In the genomic region with DNA sequence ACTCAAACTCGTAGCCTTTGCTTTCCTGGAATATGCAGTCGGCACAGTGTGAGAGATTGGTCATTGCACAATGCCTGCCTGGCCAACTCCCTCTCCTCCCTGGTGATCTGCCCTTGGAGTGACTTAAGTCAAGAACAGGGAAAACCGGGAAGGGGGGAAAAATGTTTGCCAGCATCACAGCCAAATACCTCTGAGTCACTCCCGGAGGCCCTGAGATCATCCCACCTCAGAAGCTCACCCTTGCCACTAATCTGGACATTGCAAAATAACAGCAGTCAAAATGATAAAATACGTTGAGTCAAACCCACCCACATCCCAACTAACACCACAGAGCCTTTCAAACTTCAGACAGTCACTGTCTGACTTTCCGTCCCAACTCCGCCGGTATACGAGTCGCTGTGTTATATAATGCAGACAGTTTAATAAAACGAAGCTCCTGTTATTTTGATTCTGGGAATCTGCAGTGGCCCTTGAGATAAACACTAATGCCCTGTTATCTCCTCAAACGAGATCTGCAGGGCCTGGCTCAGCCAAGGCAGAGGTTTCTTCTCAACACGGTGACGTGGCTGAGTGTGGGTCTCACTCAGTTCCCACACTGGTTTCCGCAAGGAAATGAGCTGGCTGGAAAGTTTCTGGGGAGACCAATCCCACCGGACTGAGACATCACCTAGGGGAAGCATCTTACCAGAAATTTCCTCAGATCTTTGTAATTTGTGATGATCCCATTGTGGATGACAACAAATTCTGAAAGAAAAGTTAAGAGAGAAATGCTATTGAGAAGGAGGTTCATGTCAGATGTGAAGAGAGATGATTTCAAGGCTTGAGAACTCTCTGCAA, we compare ENCODE assay signal across 2 cellular contexts.
TF ChIP-seq lines count a peak whose summit lies in the region.

No MANE protein-coding gene starts in this region.

TF ChIP-seq in GM23338, 12 proteins besides CTCF, POLR2A, EP300 and RAD21 (continues in another document):
- TF ChIP-seq, protein P1, sequence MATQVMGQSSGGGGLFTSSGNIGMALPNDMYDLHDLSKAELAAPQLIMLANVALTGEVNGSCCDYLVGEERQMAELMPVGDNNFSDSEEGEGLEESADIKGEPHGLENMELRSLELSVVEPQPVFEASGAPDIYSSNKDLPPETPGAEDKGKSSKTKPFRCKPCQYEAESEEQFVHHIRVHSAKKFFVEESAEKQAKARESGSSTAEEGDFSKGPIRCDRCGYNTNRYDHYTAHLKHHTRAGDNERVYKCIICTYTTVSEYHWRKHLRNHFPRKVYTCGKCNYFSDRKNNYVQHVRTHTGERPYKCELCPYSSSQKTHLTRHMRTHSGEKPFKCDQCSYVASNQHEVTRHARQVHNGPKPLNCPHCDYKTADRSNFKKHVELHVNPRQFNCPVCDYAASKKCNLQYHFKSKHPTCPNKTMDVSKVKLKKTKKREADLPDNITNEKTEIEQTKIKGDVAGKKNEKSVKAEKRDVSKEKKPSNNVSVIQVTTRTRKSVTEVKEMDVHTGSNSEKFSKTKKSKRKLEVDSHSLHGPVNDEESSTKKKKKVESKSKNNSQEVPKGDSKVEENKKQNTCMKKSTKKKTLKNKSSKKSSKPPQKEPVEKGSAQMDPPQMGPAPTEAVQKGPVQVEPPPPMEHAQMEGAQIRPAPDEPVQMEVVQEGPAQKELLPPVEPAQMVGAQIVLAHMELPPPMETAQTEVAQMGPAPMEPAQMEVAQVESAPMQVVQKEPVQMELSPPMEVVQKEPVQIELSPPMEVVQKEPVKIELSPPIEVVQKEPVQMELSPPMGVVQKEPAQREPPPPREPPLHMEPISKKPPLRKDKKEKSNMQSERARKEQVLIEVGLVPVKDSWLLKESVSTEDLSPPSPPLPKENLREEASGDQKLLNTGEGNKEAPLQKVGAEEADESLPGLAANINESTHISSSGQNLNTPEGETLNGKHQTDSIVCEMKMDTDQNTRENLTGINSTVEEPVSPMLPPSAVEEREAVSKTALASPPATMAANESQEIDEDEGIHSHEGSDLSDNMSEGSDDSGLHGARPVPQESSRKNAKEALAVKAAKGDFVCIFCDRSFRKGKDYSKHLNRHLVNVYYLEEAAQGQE (IDR thresholded peaks at IDR 0.05; ENCODE audit: unreplicated experiment) = no peak
- TF ChIP-seq EZH2 (IDR thresholded peaks at IDR 0.05; ENCODE audit: low read depth, unreplicated experiment) (no peak), ZNF331 (CRISPR knock-in tag; IDR thresholded peaks at IDR 0.05; ENCODE audit: low read depth) (no peak), JUNB (IDR thresholded peaks at IDR 0.05; ENCODE audit: unreplicated experiment) (no peak), CREB1 (CRISPR knock-in tag; IDR thresholded peaks at IDR 0.05; ENCODE audit: low read depth) (no peak), NANOG (IDR thresholded peaks at IDR 0.05; ENCODE audit: borderline replicate concordance) (no peak)
- TF ChIP-seq, protein P2, sequence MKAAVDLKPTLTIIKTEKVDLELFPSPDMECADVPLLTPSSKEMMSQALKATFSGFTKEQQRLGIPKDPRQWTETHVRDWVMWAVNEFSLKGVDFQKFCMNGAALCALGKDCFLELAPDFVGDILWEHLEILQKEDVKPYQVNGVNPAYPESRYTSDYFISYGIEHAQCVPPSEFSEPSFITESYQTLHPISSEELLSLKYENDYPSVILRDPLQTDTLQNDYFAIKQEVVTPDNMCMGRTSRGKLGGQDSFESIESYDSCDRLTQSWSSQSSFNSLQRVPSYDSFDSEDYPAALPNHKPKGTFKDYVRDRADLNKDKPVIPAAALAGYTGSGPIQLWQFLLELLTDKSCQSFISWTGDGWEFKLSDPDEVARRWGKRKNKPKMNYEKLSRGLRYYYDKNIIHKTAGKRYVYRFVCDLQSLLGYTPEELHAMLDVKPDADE (IDR thresholded peaks at IDR 0.05) = no peak

TF ChIP-seq in WTC11, 78 proteins besides CTCF, POLR2A, EP300 and RAD21 (continued from another document):
- TF ChIP-seq, protein P3, sequence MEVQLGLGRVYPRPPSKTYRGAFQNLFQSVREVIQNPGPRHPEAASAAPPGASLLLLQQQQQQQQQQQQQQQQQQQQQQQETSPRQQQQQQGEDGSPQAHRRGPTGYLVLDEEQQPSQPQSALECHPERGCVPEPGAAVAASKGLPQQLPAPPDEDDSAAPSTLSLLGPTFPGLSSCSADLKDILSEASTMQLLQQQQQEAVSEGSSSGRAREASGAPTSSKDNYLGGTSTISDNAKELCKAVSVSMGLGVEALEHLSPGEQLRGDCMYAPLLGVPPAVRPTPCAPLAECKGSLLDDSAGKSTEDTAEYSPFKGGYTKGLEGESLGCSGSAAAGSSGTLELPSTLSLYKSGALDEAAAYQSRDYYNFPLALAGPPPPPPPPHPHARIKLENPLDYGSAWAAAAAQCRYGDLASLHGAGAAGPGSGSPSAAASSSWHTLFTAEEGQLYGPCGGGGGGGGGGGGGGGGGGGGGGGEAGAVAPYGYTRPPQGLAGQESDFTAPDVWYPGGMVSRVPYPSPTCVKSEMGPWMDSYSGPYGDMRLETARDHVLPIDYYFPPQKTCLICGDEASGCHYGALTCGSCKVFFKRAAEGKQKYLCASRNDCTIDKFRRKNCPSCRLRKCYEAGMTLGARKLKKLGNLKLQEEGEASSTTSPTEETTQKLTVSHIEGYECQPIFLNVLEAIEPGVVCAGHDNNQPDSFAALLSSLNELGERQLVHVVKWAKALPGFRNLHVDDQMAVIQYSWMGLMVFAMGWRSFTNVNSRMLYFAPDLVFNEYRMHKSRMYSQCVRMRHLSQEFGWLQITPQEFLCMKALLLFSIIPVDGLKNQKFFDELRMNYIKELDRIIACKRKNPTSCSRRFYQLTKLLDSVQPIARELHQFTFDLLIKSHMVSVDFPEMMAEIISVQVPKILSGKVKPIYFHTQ (CRISPR knock-in tag; IDR thresholded peaks at IDR 0.05) = 0 out of 2 replicates have a peak, but pooled peaks have one; percentile 9
